Comparison of ENCODE assay signal across 15 cellular contexts in the genomic region with DNA sequence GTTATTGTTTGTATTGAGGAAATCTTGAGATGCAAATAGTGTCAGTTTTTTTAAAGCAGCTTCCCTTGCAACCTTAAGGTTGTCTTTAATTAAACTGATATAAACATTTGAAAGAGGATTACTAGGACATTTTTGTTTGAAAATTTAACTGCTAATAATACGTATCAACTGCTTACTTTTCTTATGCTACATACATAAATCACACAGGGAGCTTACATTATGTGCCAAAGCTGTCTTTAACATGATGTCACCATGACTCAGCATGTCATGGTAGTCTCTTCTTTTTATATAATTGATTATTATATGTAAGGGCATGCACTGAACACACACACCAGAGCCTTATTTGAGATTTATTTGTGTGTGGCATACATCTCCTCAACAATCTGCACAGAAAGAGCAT.
A peak's percentile ranks its signal among the peaks of the same experiment; 100 is the strongest.
DNase-seq lines count a peak whose midpoint lies in the region; ATAC-seq, FAIRE-seq and TF ChIP-seq lines count a peak whose summit lies in the region.
"Had no signal": no experiment of that assay in that cellular context is flagged by ENCODE, and none has a peak within 500 bp of the region (broad histone marks: within the 10 kb centered on the region; RNA-seq: fewer than 3 reads in every experiment).

No MANE protein-coding gene starts in this region.

- TF ChIP-seq CTCF in DOHH2 (IDR thresholded peaks at IDR 0.05; ENCODE audit: low read depth, low read length, poor library complexity, severe bottlenecking), result no peak
- no peak for TF ChIP-seq CTCF in astrocyte (IDR thresholded peaks at IDR 0.05; ENCODE audit: insufficient read depth, low read depth, low read length)
- TF ChIP-seq CTCF in foreskin keratinocyte (conservative IDR thresholded peaks at IDR 0.05), result no peak

- H3K79me2 ChIP-seq in DOHH2 (ENCODE audit: control insufficient read depth, low read length) (no peaks in the 10 kb centered on the region), astrocyte (ENCODE audit: insufficient read depth, low read length) (no peaks in the 10 kb centered on the region)

- no peak overlapping the region for H3K4me3 ChIP-seq in DOHH2 (ENCODE audit: low read length)
- H3K4me3 ChIP-seq in astrocyte (ENCODE audit: insufficient read depth, low read depth, low read length), result no peak overlapping the region

- H3K4me1 ChIP-seq in DOHH2 (ENCODE audit: control insufficient read depth, low read length) (peaks cover 27% of the 10 kb centered on the region), astrocyte (ENCODE audit: insufficient read depth, low read length) (peaks cover 16% of the 10 kb centered on the region), foreskin keratinocyte (peaks cover 37% of the 10 kb centered on the region)

- peak overlapping the region; percentile 84 for H3K27ac Mint-ChIP-seq in astrocyte (ENCODE audit: unreplicated experiment)
- H3K27ac Mint-ChIP-seq: activated T-helper 1 cell treated with anti-CD3 and anti-CD28 coated beads, Interleukin-12 subunit alpha, Interleukin-12 subunit beta, Interleukin-2, Interleukin-4 antibody, amounts not matched to agents 30 ng/mL and 10 ng/mL and 1 ng/mL, durations not matched to agents 14 hours and 24 hours and 36 hours; CD14-positive monocyte had no signal

- no peaks in the 10 kb centered on the region for H3F3A ChIP-seq in DOHH2 (ENCODE audit: control insufficient read depth, insufficient read depth)

- DNase-seq in NAMALWA (ENCODE audit: low spot score) (peak; percentile 5), astrocyte (ENCODE audit: low read depth) (peak; percentile 70), foreskin keratinocyte (peak; percentile 61 to 86), NCI-H2081 (lab: John Stamatoyannopoulos, UW) (no peak), D341Med (ENCODE audit: low spot score) (no peak), NCI-H2029 (lab: John Stamatoyannopoulos, UW) (no peak)
- DNase-seq: caudate nucleus; left ventricle myocardium superior; NCI-H1694 treated with DMSO at 0.1 percent for 48 hours; stimulated activated CD4-positive, alpha-beta T cell treated with anti-CD3 and anti-CD28 coated beads, Interleukin-15, amount 100 ng/mL, for 24 hours had no signal

- no peaks in the 10 kb centered on the region for H3K27me3 ChIP-seq in DOHH2 (ENCODE audit: control insufficient read depth, low read length)
- H3K27me3 ChIP-seq in astrocyte (ENCODE audit: insufficient read depth, low read length), result no peaks in the 10 kb centered on the region
- no peaks in the 10 kb centered on the region for H3K27me3 ChIP-seq in foreskin keratinocyte
- H3K27me3 ChIP-seq: neutrophil had no signal

- peak overlapping the region; percentile 33 for H3K4me2 ChIP-seq in DOHH2 (ENCODE audit: low read length)
- no peak overlapping the region for H3K4me2 ChIP-seq in astrocyte (ENCODE audit: low read length)

- H3K27ac ChIP-seq in DOHH2 (ENCODE audit: low read depth, low read length) (no peak overlapping the region), astrocyte (ENCODE audit: low read depth, low read length) (no peak overlapping the region), foreskin keratinocyte (peak overlapping the region; percentile 99)
- H3K27ac ChIP-seq: neutrophil had no signal

- no peaks in the 10 kb centered on the region for H3K9me2 ChIP-seq in DOHH2 (replicated peaks; ENCODE audit: control insufficient read depth, low read length)

- no peaks in the 10 kb centered on the region for H3K36me3 ChIP-seq in DOHH2 (ENCODE audit: control insufficient read depth, low read length)
- no peaks in the 10 kb centered on the region for H3K36me3 ChIP-seq in astrocyte (ENCODE audit: insufficient read depth, low read length)
- H3K36me3 ChIP-seq: neutrophil had no signal

- H3K4me3 Mint-ChIP-seq in astrocyte (ENCODE audit: unreplicated experiment), result no peak overlapping the region
- H3K4me3 Mint-ChIP-seq: activated T-helper 1 cell treated with anti-CD3 and anti-CD28 coated beads, Interleukin-12 subunit alpha, Interleukin-12 subunit beta, Interleukin-2, Interleukin-4 antibody, amounts not matched to agents 30 ng/mL and 10 ng/mL and 1 ng/mL, durations not matched to agents 14 hours and 24 hours and 36 hours; CD14-positive monocyte had no signal

- H3K9me3 Mint-ChIP-seq in astrocyte (ENCODE audit: unreplicated experiment), result no peaks in the 10 kb centered on the region
- H3K9me3 Mint-ChIP-seq: activated T-helper 1 cell treated with anti-CD3 and anti-CD28 coated beads, Interleukin-12 subunit alpha, Interleukin-12 subunit beta, Interleukin-2, Interleukin-4 antibody, amounts not matched to agents 30 ng/mL and 10 ng/mL and 1 ng/mL, durations not matched to agents 14 hours and 24 hours and 36 hours had no signal

- FAIRE-seq in astrocyte (lab: Jason Lieb, UNC), result no peak

- no peak overlapping the region for H3K9ac ChIP-seq in astrocyte (ENCODE audit: low read length)

- H3K27me3 Mint-ChIP-seq in astrocyte (ENCODE audit: low read depth, unreplicated experiment), result peaks cover under 1% of the 10 kb centered on the region

- H3K9me3 ChIP-seq in DOHH2 (ENCODE audit: control insufficient read depth, insufficient read depth, low read length), result no peaks in the 10 kb centered on the region
- no peaks in the 10 kb centered on the region for H3K9me3 ChIP-seq in astrocyte (ENCODE audit: insufficient read depth, low read depth, low read length)
- H3K9me3 ChIP-seq: neutrophil had no signal

- ATAC-seq in foreskin keratinocyte (peak; percentile 22), GM19023 (IDR thresholded peaks at IDR 0.05; ENCODE audit: unreplicated experiment) (no peak)
- ATAC-seq: left ventricle myocardium superior had no signal

- H4K20me1 ChIP-seq in DOHH2 (ENCODE audit: control insufficient read depth, insufficient read depth, low read depth, low read length) (no peaks in the 10 kb centered on the region), astrocyte (ENCODE audit: insufficient read depth, low read length) (no peaks in the 10 kb centered on the region)

- H3K4me1 Mint-ChIP-seq in astrocyte (ENCODE audit: low read depth, unreplicated experiment), result peaks cover 16% of the 10 kb centered on the region
- H3K4me1 Mint-ChIP-seq: CD14-positive monocyte had no signal

- H3K36me3 Mint-ChIP-seq in astrocyte (ENCODE audit: low read depth, unreplicated experiment), result no peaks in the 10 kb centered on the region
- H3K36me3 Mint-ChIP-seq: CD14-positive monocyte had no signal

- no peak overlapping the region for H2AFZ ChIP-seq in astrocyte (ENCODE audit: low read depth, low read length)

Comparison
In these comparisons a context has a peak if more than half of its experiments do, and no peak if none do; other contexts are left out.
1. DNase-seq: peak in NAMALWA (single experiment), astrocyte (single experiment) and foreskin keratinocyte (2 of 2); none in NCI-H2081 (0 of 2), D341Med (single experiment) and NCI-H2029 (single experiment).